8 cellular contexts compared by ENCODE assay signal in the genomic region with DNA sequence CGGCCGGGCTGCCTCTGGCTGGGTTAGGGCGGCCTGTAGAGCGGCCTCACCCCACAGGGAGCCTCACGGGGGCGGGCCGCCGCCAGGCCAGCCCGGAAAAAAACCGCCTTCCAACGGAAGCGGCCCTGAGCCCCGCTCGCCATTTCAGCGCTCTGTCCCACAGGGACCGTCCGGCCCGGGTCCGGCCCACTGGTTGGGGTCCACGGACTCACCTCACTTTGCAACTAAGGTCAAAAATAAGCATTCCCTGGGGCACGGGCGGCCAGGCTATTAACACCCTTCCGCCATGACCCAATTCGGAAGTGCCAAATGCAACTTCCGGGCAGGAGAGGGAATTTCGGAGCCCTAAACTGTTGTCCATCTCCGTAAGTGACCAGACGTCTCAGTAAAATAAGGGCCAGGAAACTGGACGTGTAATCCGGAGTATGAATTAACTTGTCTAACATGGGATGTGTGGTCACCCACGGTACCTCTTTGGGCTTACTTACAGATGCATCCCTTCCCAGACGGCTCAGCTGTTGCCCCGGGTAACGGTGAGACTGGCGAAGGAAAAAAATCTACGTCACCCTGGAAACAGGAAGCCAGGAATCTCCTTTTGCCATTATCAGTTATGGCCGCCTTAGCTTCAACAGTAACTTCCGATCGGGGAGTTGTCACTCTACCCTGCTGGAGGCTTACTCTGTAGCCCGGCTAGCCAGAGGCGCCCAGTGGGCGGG. TPM values are rescaled to one million over a fixed set of nuclear protein-coding genes. Genes with fewer than 3 reads are reported as not detected.
A peak's percentile ranks its signal among the peaks of the same experiment; 100 is the strongest.
DNase-seq lines count a peak whose midpoint lies in the region; ATAC-seq and TF ChIP-seq lines count a peak whose summit lies in the region.

A gene with protein sequence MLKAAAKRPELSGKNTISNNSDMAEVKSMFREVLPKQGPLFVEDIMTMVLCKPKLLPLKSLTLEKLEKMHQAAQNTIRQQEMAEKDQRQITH (minus strand): TSS at position 548 of the 716 bp plus-strand sequence. CDS start 1,023 bp downstream, outside the sequence.

- H3K4me3 Mint-ChIP-seq in activated T-helper 17 cell treated with anti-CD3 and anti-CD28 coated beads, Interleukin-2, amount 50 U/mL, for 72 hours: peak within 1 kb of the TSS; percentile 95
- H3K4me3 Mint-ChIP-seq in nephron progenitor cell: peak within 1 kb of the TSS; percentile 96

- peaks cover 25% of the 10 kb centered on the region for H3K4me1 Mint-ChIP-seq in activated T-helper 17 cell treated with anti-CD3 and anti-CD28 coated beads, Interleukin-2, amount 50 U/mL, for 72 hours
- peaks cover 54% of the 10 kb centered on the region for H3K4me1 Mint-ChIP-seq in nephron progenitor cell

- peak within 1 kb of the TSS; percentile 85 for H3K4me3 ChIP-seq in fibroblast of villous mesenchyme (ENCODE audit: low read depth, low read length)

- TF ChIP-seq CTCF in fibroblast of villous mesenchyme (IDR thresholded peaks at IDR 0.05; ENCODE audit: insufficient read depth, low read depth, low read length): no peak
- no peak for TF ChIP-seq CTCF in nephron progenitor cell (IDR thresholded peaks at IDR 0.05)

- H3K27ac Mint-ChIP-seq in activated T-helper 17 cell treated with anti-CD3 and anti-CD28 coated beads, Interleukin-2, amount 50 U/mL, for 72 hours: peak within 1 kb of the TSS; percentile 98
- H3K27ac Mint-ChIP-seq in nephron progenitor cell: peak within 1 kb of the TSS; percentile 100

- no peaks in the 10 kb centered on the region for H3K9me3 Mint-ChIP-seq in activated T-helper 17 cell treated with anti-CD3 and anti-CD28 coated beads, Interleukin-2, amount 50 U/mL, for 72 hours
- H3K9me3 Mint-ChIP-seq in nephron progenitor cell: no peaks in the 10 kb centered on the region

- no peaks in the 10 kb centered on the region for H3K27me3 Mint-ChIP-seq in activated T-helper 17 cell treated with anti-CD3 and anti-CD28 coated beads, Interleukin-2, amount 50 U/mL, for 72 hours
- no peaks in the 10 kb centered on the region for H3K27me3 Mint-ChIP-seq in nephron progenitor cell (ENCODE audit: low read depth, poor library complexity)

- DNase-seq in DMS79 treated with DMSO at 0.1 percent for 48 hours (lab: John Stamatoyannopoulos, UW) (peak; percentile 90), NOMO-1 (lab: John Stamatoyannopoulos, UW; ENCODE audit: unreplicated experiment in 2 of 2) (peak; percentile 99 to 100), fibroblast of villous mesenchyme (ENCODE audit: low read depth) (peak; percentile 100), nephron progenitor cell (no peak), COR-L47 (lab: John Stamatoyannopoulos, UW) (no peak)

- peak; percentile 90 for ATAC-seq in GM19468 (IDR thresholded peaks at IDR 0.05; ENCODE audit: extremely low read depth, unreplicated experiment)
- peak; percentile 82 for ATAC-seq in HG03575 (IDR thresholded peaks at IDR 0.05; ENCODE audit: extremely low read depth, insufficient number of reproducible peaks, low FRiP score, unreplicated experiment)
- ATAC-seq in activated T-helper 17 cell treated with anti-CD3 and anti-CD28 coated beads, Interleukin-2, amount 50 U/mL, for 72 hours (replicated peaks): peak; percentile 94

- peaks cover 46% of the 10 kb centered on the region for H3K36me3 Mint-ChIP-seq in activated T-helper 17 cell treated with anti-CD3 and anti-CD28 coated beads, Interleukin-2, amount 50 U/mL, for 72 hours (ENCODE audit: low read depth)
- no peaks in the 10 kb centered on the region for H3K36me3 Mint-ChIP-seq in nephron progenitor cell (ENCODE audit: low read depth)

RNA-seq across cellular contexts. Expression of the gene that starts here (rescaled TPM):
- 10 to 100 TPM; 24.1 to 40.0 TPM for total RNA-seq in activated T-helper 17 cell treated with anti-CD3 and anti-CD28 coated beads, Interleukin-2, amount 50 U/mL, for 72 hours
- total RNA-seq in fibroblast of villous mesenchyme: 20.6 and 23.3 TPM in 2 replicates

Comparison
In these comparisons a context has a peak if more than half of its experiments do, and no peak if none do; other contexts are left out.
1. DNase-seq: peak in DMS79 treated with DMSO at 0.1 percent for 48 hours (single experiment), NOMO-1 (2 of 2) and fibroblast of villous mesenchyme (single experiment); none in nephron progenitor cell (single experiment) and COR-L47 (single experiment).
2. Peak in every context shown above with its lines, with median percentiles within 50 percentile points of each other: ATAC-seq.